Comparison of ENCODE assay signal across 9 cellular contexts in genomic region chr21:31198575-31198974, GRCh38.
DNase-seq lines count a peak whose midpoint lies in the region; ATAC-seq, FAIRE-seq and TF ChIP-seq lines count a peak whose summit lies in the region.
"Had no signal": no experiment of that assay in that cellular context is flagged by ENCODE, and none has a peak within 500 bp of the region (broad histone marks: within the 10 kb centered on the region; RNA-seq: fewer than 3 reads in every experiment).

No MANE protein-coding gene starts in this region.

- no peak for TF ChIP-seq POLR2A in ovary (IDR thresholded peaks at IDR 0.05)

- H3K4me1 ChIP-seq in small intestine (ENCODE audit: control insufficient read depth in 2 of 2, insufficient read depth in 1 of 2, low read depth in 1 of 2, low read length in 1 of 2) = no peaks in the 10 kb centered on the region
- no peaks in the 10 kb centered on the region for H3K4me1 ChIP-seq in ovary (ENCODE audit: insufficient read depth)

- H3K9me3 ChIP-seq in small intestine (ENCODE audit: control insufficient read depth, low read depth) (no peaks in the 10 kb centered on the region), ovary (no peaks in the 10 kb centered on the region)

- H3K36me3 Mint-ChIP-seq in natural killer cell = no peaks in the 10 kb centered on the region
- no peaks in the 10 kb centered on the region for H3K36me3 Mint-ChIP-seq in natural killer cell treated with Interleukin-12 subunit alpha and Interleukin-12 subunit beta and Interleukin-15 and Interleukin-18, amount 100 ng/mL, for 72 hours

- TF ChIP-seq CTCF in natural killer cell (IDR thresholded peaks at IDR 0.05) (peak; percentile 80), VCaP (conservative IDR thresholded peaks at IDR 0.05) (peak; percentile 89), ovary (IDR thresholded peaks at IDR 0.05) (peak in 1 of 3 donors; percentile 15)

- 39 to 50% (median 42%) methylated on average over 4 of the region's 4 CpGs for WGBS in small intestine, 3 donors
- WGBS in ovary, 3 donors = 18 to 35% (median 19%) methylated on average over 4 of the region's 4 CpGs

- H3K4me3 ChIP-seq in small intestine (ENCODE audit: low read depth in 1 of 2, low read length in 2 of 2) (no peak overlapping the region), ovary (no peak overlapping the region)

- DNase-seq in natural killer cell (no peak), NCI-H2029 (lab: John Stamatoyannopoulos, UW) (peak; percentile 57), germinal center (ENCODE audit: low spot score) (peak; percentile 29), small intestine (peak; percentile 56), ovary (no peak)
- no peak for DNase-seq in natural killer cell treated with Interleukin-12 subunit alpha and Interleukin-12 subunit beta and Interleukin-15 and Interleukin-18, amount 100 ng/mL, for 72 hours (ENCODE audit: low spot score)

- no peak for TF ChIP-seq EP300 in ovary (IDR thresholded peaks at IDR 0.05)

- no peaks in the 10 kb centered on the region for H3K27me3 Mint-ChIP-seq in natural killer cell (ENCODE audit: low read depth in 2 of 2)
- no peaks in the 10 kb centered on the region for H3K27me3 Mint-ChIP-seq in natural killer cell treated with Interleukin-12 subunit alpha and Interleukin-12 subunit beta and Interleukin-15 and Interleukin-18, amount 100 ng/mL, for 72 hours

- intact Hi-C loops in natural killer cell (cut with micrococcal nuclease) (loop anchor here (1.0 kb wide), 2 partner anchors 382 to 406 kb away; no protein-coding TSS in a partner anchor), ovary (cut with DNase I) (loop anchor here in 2 of 4 donors (5.0 to 10.0 kb wide), 2 partner anchors 376 to 1534 kb away; no protein-coding TSS in a partner anchor)

- peak in 2 of 3 donors; percentile 45 to 53 for ATAC-seq in natural killer cell
- no peak for ATAC-seq in natural killer cell treated with Interleukin-12 subunit alpha and Interleukin-12 subunit beta and Interleukin-15 and Interleukin-18, amount 100 ng/mL, for 72 hours
- ATAC-seq in HG02623 (IDR thresholded peaks at IDR 0.05; ENCODE audit: unreplicated experiment) = no peak

- no peak overlapping the region for H3K4me3 Mint-ChIP-seq in natural killer cell
- H3K4me3 Mint-ChIP-seq in natural killer cell treated with Interleukin-12 subunit alpha and Interleukin-12 subunit beta and Interleukin-15 and Interleukin-18, amount 100 ng/mL, for 72 hours = no peak overlapping the region
- H3K4me3 Mint-ChIP-seq: central memory CD8-positive, alpha-beta T cell had no signal

- no peaks in the 10 kb centered on the region for H3K9me3 Mint-ChIP-seq in natural killer cell
- H3K9me3 Mint-ChIP-seq in natural killer cell treated with Interleukin-12 subunit alpha and Interleukin-12 subunit beta and Interleukin-15 and Interleukin-18, amount 100 ng/mL, for 72 hours = no peaks in the 10 kb centered on the region
- H3K9me3 Mint-ChIP-seq: central memory CD8-positive, alpha-beta T cell had no signal

- H3K4me1 Mint-ChIP-seq in natural killer cell = no peaks in the 10 kb centered on the region
- peaks cover 10 to 15% of the 10 kb centered on the region in 2 donors for H3K4me1 Mint-ChIP-seq in natural killer cell treated with Interleukin-12 subunit alpha and Interleukin-12 subunit beta and Interleukin-15 and Interleukin-18, amount 100 ng/mL, for 72 hours (ENCODE audit: low read depth in 2 of 2)

- H3K27ac ChIP-seq in VCaP (no peak overlapping the region), small intestine (ENCODE audit: low read depth in 1 of 2, low read length in 1 of 2) (no peak overlapping the region), ovary (no peak overlapping the region)

- H3K27me3 ChIP-seq in small intestine (ENCODE audit: control insufficient read depth in 2 of 2, insufficient read depth in 2 of 2, low read length in 2 of 2) (no peaks in the 10 kb centered on the region), ovary (no peaks in the 10 kb centered on the region)

- no peaks in the 10 kb centered on the region for H3K36me3 ChIP-seq in small intestine (ENCODE audit: control insufficient read depth in 2 of 2, insufficient read depth in 2 of 2, low read length in 2 of 2)
- H3K36me3 ChIP-seq in ovary = no peaks in the 10 kb centered on the region

- FAIRE-seq in small intestine (lab: Jason Lieb, UNC) = no peak

- H3K27ac Mint-ChIP-seq in natural killer cell = no peak overlapping the region
- no peak overlapping the region for H3K27ac Mint-ChIP-seq in natural killer cell treated with Interleukin-12 subunit alpha and Interleukin-12 subunit beta and Interleukin-15 and Interleukin-18, amount 100 ng/mL, for 72 hours

Comparison
In these comparisons a context has a peak if more than half of its experiments do, and no peak if none do; other contexts are left out.
1. ATAC-seq: peak in natural killer cell (2 of 3); none in natural killer cell treated with Interleukin-12 subunit alpha and Interleukin-12 subunit beta and Interleukin-15 and Interleukin-18, amount 100 ng/mL, for 72 hours (0 of 2) and HG02623 (single experiment).
2. DNase-seq: peak in NCI-H2029 (single experiment), germinal center (single experiment) and small intestine (single experiment); none in natural killer cell (single experiment), natural killer cell treated with Interleukin-12 subunit alpha and Interleukin-12 subunit beta and Interleukin-15 and Interleukin-18, amount 100 ng/mL, for 72 hours (single experiment) and ovary (0 of 5).